ENCODE assay signal across 10 cellular contexts in the genomic region with DNA sequence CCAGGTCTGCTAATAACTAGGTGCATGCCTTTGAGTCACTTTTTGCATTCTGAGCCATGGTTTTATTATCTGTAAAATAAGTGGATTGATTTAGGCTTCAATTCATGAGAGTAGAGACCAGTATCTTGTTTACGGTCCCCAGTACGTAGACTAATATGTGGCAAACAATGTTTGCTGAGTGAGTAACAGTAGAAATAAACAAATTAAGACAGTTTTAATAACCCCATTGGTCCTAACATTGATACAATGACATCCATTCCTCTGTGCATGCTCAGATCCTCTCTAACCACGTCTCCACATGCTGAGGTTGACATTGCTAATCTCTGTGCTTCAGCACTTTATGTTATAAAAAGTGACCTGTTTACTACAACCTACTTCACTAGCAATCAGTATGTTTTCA. TPM values are rescaled to one million over a fixed set of nuclear protein-coding genes. Genes with fewer than 3 reads are reported as not detected.
DNase-seq lines count a peak whose midpoint lies in the region; ATAC-seq and TF ChIP-seq lines count a peak whose summit lies in the region.
"Had no signal": no experiment of that assay in that cellular context is flagged by ENCODE, and none has a peak within 500 bp of the region (broad histone marks: within the 10 kb centered on the region; RNA-seq: fewer than 3 reads in every experiment).

No MANE protein-coding gene starts in this region.

- TF ChIP-seq CTCF in brain (conservative IDR thresholded peaks at IDR 0.05): no peak

- H3K36me3 ChIP-seq in ES-I3 (ENCODE audit: insufficient read depth, low read length): no peaks in the 10 kb centered on the region
- H3K36me3 ChIP-seq in MG63: 0 out of 2 replicates have a peak, but pooled peaks cover 3% of the 10 kb centered on the region

- no peaks in the 10 kb centered on the region; the same call in 1 of the 2 replicates for H3K4me1 ChIP-seq in ES-I3 (ENCODE audit: insufficient read depth, low read length)

- H3K9me3 Mint-ChIP-seq in brain: no peaks in the 10 kb centered on the region
- no peaks in the 10 kb centered on the region for H3K9me3 Mint-ChIP-seq in natural killer cell treated with Interleukin-12 subunit alpha and Interleukin-12 subunit beta and Interleukin-15 and Interleukin-18, amount 100 ng/mL, for 72 hours

- no peaks in the 10 kb centered on the region for H3K36me3 Mint-ChIP-seq in brain
- no peaks in the 10 kb centered on the region for H3K36me3 Mint-ChIP-seq in natural killer cell treated with Interleukin-12 subunit alpha and Interleukin-12 subunit beta and Interleukin-15 and Interleukin-18, amount 100 ng/mL, for 72 hours

- peak overlapping the region; percentile 87 to 96 (median 95) for H3K27ac Mint-ChIP-seq in brain
- H3K27ac Mint-ChIP-seq in natural killer cell treated with Interleukin-12 subunit alpha and Interleukin-12 subunit beta and Interleukin-15 and Interleukin-18, amount 100 ng/mL, for 72 hours: peak overlapping the region in 1 of 2 donors; percentile 62

- no peak for ATAC-seq in natural killer cell treated with Interleukin-12 subunit alpha and Interleukin-12 subunit beta and Interleukin-15 and Interleukin-18, amount 100 ng/mL, for 72 hours
- ATAC-seq in GM18867 (IDR thresholded peaks at IDR 0.05; ENCODE audit: unreplicated experiment): no peak
- no peak for ATAC-seq in GM21447 (IDR thresholded peaks at IDR 0.05; ENCODE audit: unreplicated experiment)
- ATAC-seq in GM18873 (IDR thresholded peaks at IDR 0.05; ENCODE audit: low FRiP score, unreplicated experiment): no peak
- no peak for ATAC-seq in GM19467 (IDR thresholded peaks at IDR 0.05; ENCODE audit: unreplicated experiment)

- peak overlapping the region; percentile 95 to 99 (median 97) for H3K4me3 Mint-ChIP-seq in brain
- H3K4me3 Mint-ChIP-seq in natural killer cell treated with Interleukin-12 subunit alpha and Interleukin-12 subunit beta and Interleukin-15 and Interleukin-18, amount 100 ng/mL, for 72 hours: peak overlapping the region; percentile 94

- no peak for DNase-seq in MG63
- no peak for DNase-seq in natural killer cell treated with Interleukin-12 subunit alpha and Interleukin-12 subunit beta and Interleukin-15 and Interleukin-18, amount 100 ng/mL, for 72 hours (ENCODE audit: low spot score)
- DNase-seq: foreskin keratinocyte, NCI-H2029 treated with DMSO at 0.1 percent for 48 hours had no signal

- peak overlapping the region; percentile 76; the same call in 1 of the 2 replicates for H3K9ac ChIP-seq in ES-I3 (ENCODE audit: low read depth, low read length)

- H3K9me3 ChIP-seq in ES-I3 (ENCODE audit: control insufficient read depth, insufficient read depth, low read length) (no peaks in the 10 kb centered on the region), MG63 (no peaks in the 10 kb centered on the region)

- no peaks in the 10 kb centered on the region for H3K27me3 Mint-ChIP-seq in brain
- no peaks in the 10 kb centered on the region for H3K27me3 Mint-ChIP-seq in natural killer cell treated with Interleukin-12 subunit alpha and Interleukin-12 subunit beta and Interleukin-15 and Interleukin-18, amount 100 ng/mL, for 72 hours

- peaks cover 66% of the 10 kb centered on the region for H3K4me1 Mint-ChIP-seq in brain
- H3K4me1 Mint-ChIP-seq in natural killer cell treated with Interleukin-12 subunit alpha and Interleukin-12 subunit beta and Interleukin-15 and Interleukin-18, amount 100 ng/mL, for 72 hours (ENCODE audit: low read depth in 2 of 2): peaks cover 13 to 25% of the 10 kb centered on the region in 2 donors

- peak overlapping the region; percentile 76 for H3K4me3 ChIP-seq in MG63

- no peaks in the 10 kb centered on the region for H3K27me3 ChIP-seq in MG63
- H3K27me3 ChIP-seq: foreskin keratinocyte had no signal

RNA-seq across cellular contexts. Expression of a gene that starts 1.0 kb away (rescaled TPM):
- total RNA-seq in MG63 (2014; rRNA removed; shearing (Covaris generic); ENCODE audit: low replicate concordance): 10.3 and 11.6 TPM in 2 replicates
- polyA plus RNA-seq in brain (ENCODE audit: insufficient read depth, low read depth, low replicate concordance): 21.4 TPM
- total RNA-seq in natural killer cell treated with Interleukin-12 subunit alpha and Interleukin-12 subunit beta and Interleukin-15 and Interleukin-18, amount 100 ng/mL, for 72 hours: 1 to 10 TPM; 8.0 to 9.9 TPM
